9 cellular contexts compared by ENCODE assay signal in genomic region chr1:10796029-10796944, GRCh38. TPM values are rescaled to one million over a fixed set of nuclear protein-coding genes. Genes with fewer than 3 reads are reported as not detected.
DNase-seq lines count a peak whose midpoint lies in the region; ATAC-seq, FAIRE-seq and TF ChIP-seq lines count a peak whose summit lies in the region.
"Had no signal": no experiment of that assay in that cellular context is flagged by ENCODE, and none has a peak within 500 bp of the region (broad histone marks: within the 10 kb centered on the region; RNA-seq: fewer than 3 reads in every experiment).

CASZ1 (minus strand) TSS chr1:10796646; CDS start chr1:10693889, 102,757 bp downstream.

- no peaks in the 10 kb centered on the region for H3K9me2 ChIP-seq in Karpas-422 (replicated peaks; ENCODE audit: insufficient read depth, low read length)

- H3K36me3 ChIP-seq in Karpas-422 (ENCODE audit: insufficient read depth, low read length) = no peaks in the 10 kb centered on the region

- ATAC-seq in WTC11 = peak; percentile 49
- no peak for ATAC-seq in natural killer cell treated with Interleukin-12 subunit alpha and Interleukin-12 subunit beta and Interleukin-15 and Interleukin-18, amount 100 ng/mL, for 72 hours
- no peak for ATAC-seq in HG02885 (IDR thresholded peaks at IDR 0.05; ENCODE audit: poor library complexity, unreplicated experiment)
- no peak for ATAC-seq in HG03159 (IDR thresholded peaks at IDR 0.05; ENCODE audit: unreplicated experiment)

- CTCF ChIA-PET in WTC11 (lab: Charles Lee) = interaction anchor here (0.6 to 1.4 kb wide), 3 partner anchors 69 to 288 kb away, joined by 3 read pairs; no protein-coding TSS in a partner anchor

- H4K20me1 ChIP-seq in Karpas-422 (ENCODE audit: insufficient read depth, low read depth, low read length) = no peaks in the 10 kb centered on the region

- no peak within 1 kb of the TSS for H3K27ac ChIP-seq in Karpas-422 (ENCODE audit: low read length)

- no peak within 1 kb of the TSS for H3K4me2 ChIP-seq in Karpas-422 (ENCODE audit: low read depth, low read length, poor library complexity, severe bottlenecking)

- peaks cover 47% of the 10 kb centered on the region for H3K27me3 Mint-ChIP-seq in WTC11 (ENCODE audit: low read depth)
- H3K27me3 Mint-ChIP-seq in natural killer cell treated with Interleukin-12 subunit alpha and Interleukin-12 subunit beta and Interleukin-15 and Interleukin-18, amount 100 ng/mL, for 72 hours = peaks cover 38 to 48% of the 10 kb centered on the region in 2 donors

- no peaks in the 10 kb centered on the region for H3K9me3 ChIP-seq in Karpas-422 (ENCODE audit: low read length)

- peak within 1 kb of the TSS; percentile 71 for H3K4me3 Mint-ChIP-seq in WTC11
- no peak within 1 kb of the TSS for H3K4me3 Mint-ChIP-seq in natural killer cell treated with Interleukin-12 subunit alpha and Interleukin-12 subunit beta and Interleukin-15 and Interleukin-18, amount 100 ng/mL, for 72 hours

- no peak for FAIRE-seq in frontal cortex (lab: Jason Lieb, UNC)

- POLR2A ChIA-PET in WTC11 (lab: Charles Lee) = interaction anchor here (0.7 kb wide), 1 partner anchor 114 kb away, joined by 3 read pairs; no protein-coding TSS in a partner anchor

- no peaks in the 10 kb centered on the region for H3K36me3 Mint-ChIP-seq in WTC11
- H3K36me3 Mint-ChIP-seq in natural killer cell treated with Interleukin-12 subunit alpha and Interleukin-12 subunit beta and Interleukin-15 and Interleukin-18, amount 100 ng/mL, for 72 hours = no peaks in the 10 kb centered on the region

- no peaks in the 10 kb centered on the region for H3K9me3 Mint-ChIP-seq in WTC11
- no peaks in the 10 kb centered on the region for H3K9me3 Mint-ChIP-seq in natural killer cell treated with Interleukin-12 subunit alpha and Interleukin-12 subunit beta and Interleukin-15 and Interleukin-18, amount 100 ng/mL, for 72 hours
- H3K9me3 Mint-ChIP-seq: activated T-cell treated with anti-CD3 and anti-CD28 coated beads, Interleukin-2, amount 50 U/mL, for 4 hours had no signal

- no peak within 1 kb of the TSS for H3K27ac Mint-ChIP-seq in WTC11
- H3K27ac Mint-ChIP-seq in natural killer cell treated with Interleukin-12 subunit alpha and Interleukin-12 subunit beta and Interleukin-15 and Interleukin-18, amount 100 ng/mL, for 72 hours = no peak within 1 kb of the TSS

- no peaks in the 10 kb centered on the region for H3K4me1 ChIP-seq in Karpas-422 (ENCODE audit: low read length)

- H2AFZ ChIP-seq in Karpas-422 (ENCODE audit: low read length) = no peak within 1 kb of the TSS

- H3K9ac ChIP-seq in Karpas-422 (ENCODE audit: low read length) = no peak within 1 kb of the TSS

- DNase-seq in GM04503 (ENCODE audit: low read depth) = peak; percentile 53
- peak; percentile 72 for DNase-seq in NCI-H187 treated with DMSO at 0.1 percent for 48 hours (lab: John Stamatoyannopoulos, UW)
- peak; percentile 91 for DNase-seq in WTC11 (ENCODE audit: low spot score)
- peak; percentile 96 to 97 for DNase-seq in frontal cortex (ENCODE audit: low spot score in 2 of 2)
- peak; percentile 39 for DNase-seq in natural killer cell treated with Interleukin-12 subunit alpha and Interleukin-12 subunit beta and Interleukin-15 and Interleukin-18, amount 100 ng/mL, for 72 hours (ENCODE audit: low spot score)
- DNase-seq in Karpas-422 = no peak
- DNase-seq: activated T-cell treated with anti-CD3 and anti-CD28 coated beads, Interleukin-2, amount 50 U/mL, for 4 hours had no signal

- no peaks in the 10 kb centered on the region for H3K27me3 ChIP-seq in Karpas-422 (ENCODE audit: low read length)

- H3K79me2 ChIP-seq in Karpas-422 (ENCODE audit: low read length) = no peaks in the 10 kb centered on the region

- H3K4me1 Mint-ChIP-seq in WTC11 = peaks cover 29% of the 10 kb centered on the region
- H3K4me1 Mint-ChIP-seq in natural killer cell treated with Interleukin-12 subunit alpha and Interleukin-12 subunit beta and Interleukin-15 and Interleukin-18, amount 100 ng/mL, for 72 hours (ENCODE audit: low read depth in 2 of 2) = peaks cover 3 to 6% of the 10 kb centered on the region in 2 donors

- H3K4me3 ChIP-seq in Karpas-422 (ENCODE audit: low read length) = no peak within 1 kb of the TSS

- no peak for TF ChIP-seq CTCF in WTC11 (IDR thresholded peaks at IDR 0.05)

TF ChIP-seq in WTC11, 78 proteins besides CTCF, POLR2A, EP300 and RAD21 (continues in another document):
- 0 out of 2 replicates have a peak, but pooled peaks have one; percentile 24 for TF ChIP-seq GABPB1 (CRISPR knock-in tag; IDR thresholded peaks at IDR 0.05)
- TF ChIP-seq ZNF281 (CRISPR knock-in tag; IDR thresholded peaks at IDR 0.05) = no peak
- 0 out of 2 replicates have a peak, but pooled peaks have one; percentile 68 for TF ChIP-seq TP53 (CRISPR knock-in tag; IDR thresholded peaks at IDR 0.05)
- peak; percentile 39; the same call in 1 of the 2 replicates for TF ChIP-seq MAX (CRISPR knock-in tag; IDR thresholded peaks at IDR 0.05)
- peak; percentile 72 for TF ChIP-seq SP1 (CRISPR knock-in tag; conservative IDR thresholded peaks at IDR 0.05)
- 0 out of 2 replicates have a peak, but pooled peaks have one; percentile 13 for TF ChIP-seq NFATC4 (CRISPR knock-in tag; IDR thresholded peaks at IDR 0.05)
- no peak for TF ChIP-seq AR (CRISPR knock-in tag; IDR thresholded peaks at IDR 0.05)
- no peak for TF ChIP-seq FOXJ3 (CRISPR knock-in tag; IDR thresholded peaks at IDR 0.05; ENCODE audit: borderline replicate concordance)

RNA-seq across cellular contexts. Expression of gene CASZ1, which starts in this region (rescaled TPM):
- total RNA-seq in WTC11 (2021) (6.9 to 11.7 TPM (median 8.7 TPM) in 3 replicates), frontal cortex (1.6 TPM)
- total RNA-seq in natural killer cell treated with Interleukin-12 subunit alpha and Interleukin-12 subunit beta and Interleukin-15 and Interleukin-18, amount 100 ng/mL, for 72 hours = 10 to 100 TPM; 13.5 to 17.8 TPM
- 1.3 TPM in 2 replicates for total RNA-seq in Karpas-422 (2014; rRNA removed; shearing (Covaris generic); ENCODE audit: low replicate concordance)
